ENCODE assay signal across 1 cellular context in the genomic region with DNA sequence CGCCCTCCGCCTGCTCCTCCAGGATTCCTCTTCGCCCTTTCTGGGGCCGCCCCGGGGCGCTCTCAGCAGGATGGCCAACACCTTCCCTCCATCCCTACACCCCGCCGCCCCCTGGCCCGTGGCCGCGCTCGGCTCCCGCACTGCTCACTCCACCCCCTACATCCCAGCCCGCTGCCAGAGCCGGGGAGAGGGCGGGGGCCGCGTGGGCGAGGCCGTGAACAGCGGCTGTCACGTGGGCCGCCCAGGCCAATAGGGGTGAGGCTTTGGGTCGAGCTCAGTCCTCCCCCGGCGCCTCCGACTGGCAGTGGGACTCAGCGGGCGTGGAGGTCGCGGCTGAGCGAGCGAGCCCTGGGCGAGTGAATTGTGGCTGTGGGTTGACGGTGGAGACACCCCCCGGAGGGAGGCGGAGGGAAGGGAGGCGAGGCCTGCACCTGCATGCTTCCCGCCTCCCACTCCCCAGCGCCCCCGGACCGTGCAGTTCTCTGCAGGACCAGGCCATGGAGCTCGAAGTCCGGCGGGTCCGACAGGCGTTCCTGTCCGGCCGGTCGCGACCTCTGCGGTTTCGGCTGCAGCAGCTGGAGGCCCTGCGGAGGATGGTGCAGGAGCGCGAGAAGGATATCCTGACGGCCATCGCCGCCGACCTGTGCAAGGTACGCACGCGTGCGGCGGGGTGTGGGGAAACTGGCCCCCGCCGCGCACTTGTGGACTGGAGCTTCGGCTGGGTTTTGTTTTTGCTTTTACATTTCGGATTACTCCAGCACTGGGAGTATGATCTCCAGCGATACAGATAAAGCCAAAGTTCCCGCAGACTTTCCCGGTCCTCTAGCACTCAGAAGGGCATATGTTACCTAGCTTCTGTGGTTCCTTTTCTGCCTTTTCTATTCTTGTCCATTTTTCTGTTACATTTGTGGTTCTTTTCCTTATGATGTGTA.
A peak's percentile ranks its signal among the peaks of the same experiment; 100 is the strongest.
TF ChIP-seq lines count a peak whose summit lies in the region.

Gene ALDH3A2, plus strand, starts transcription at position 277 of the 932 bp plus-strand sequence. Its CDS starts 221 bp downstream, at position 498.

TF ChIP-seq in HCT116, 20 proteins besides CTCF, POLR2A, EP300 and RAD21 (continued from another document):
- TF ChIP-seq REST (IDR thresholded peaks at IDR 0.05; ENCODE audit: low read depth) (no peak), SIN3A (IDR thresholded peaks at IDR 0.05; ENCODE audit: low read depth) (peak; percentile 83)
TF ChIP-seq in HCT116: peak in this region for 7.
